12 cellular contexts compared by ENCODE assay signal in the genomic region with DNA sequence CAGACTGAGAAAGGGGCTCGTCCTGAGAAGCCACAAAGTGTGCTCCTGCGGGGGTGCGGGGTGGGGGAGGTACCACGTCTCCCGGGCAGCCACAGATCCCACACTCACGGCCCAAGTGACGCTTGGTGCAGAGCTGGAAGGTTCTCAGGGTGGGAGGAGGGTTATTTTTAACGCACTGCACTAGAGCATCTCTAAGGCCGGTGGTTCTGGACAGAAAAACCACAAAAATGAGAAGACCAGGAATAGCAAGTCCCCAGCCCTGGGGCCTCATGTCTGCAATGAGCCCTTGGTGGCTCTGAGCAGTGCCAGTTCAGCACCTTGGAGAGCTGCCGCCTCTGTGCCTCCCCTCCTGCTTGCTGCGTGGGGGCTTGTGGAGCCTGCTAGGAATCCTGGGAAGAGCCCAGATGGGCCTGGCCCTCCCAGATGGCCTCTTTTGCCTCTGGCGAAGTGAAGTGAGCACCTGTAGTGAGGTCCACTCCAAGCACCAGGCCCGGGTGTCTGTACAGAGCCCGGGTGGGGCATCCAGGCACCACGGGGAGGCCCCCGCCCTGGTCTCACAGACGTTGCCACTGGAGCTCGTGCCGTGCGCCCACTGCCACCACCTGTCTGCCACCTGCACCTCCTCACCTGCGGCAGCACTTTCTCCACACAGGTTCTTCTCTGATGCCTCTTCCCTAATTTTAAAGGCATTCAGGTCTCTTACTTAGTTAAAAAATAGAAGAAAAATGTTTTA. TPM values are rescaled to one million over a fixed set of nuclear protein-coding genes. Genes with fewer than 3 reads are reported as not detected.
DNase-seq lines count a peak whose midpoint lies in the region; TF ChIP-seq lines count a peak whose summit lies in the region.
"Had no signal": no experiment of that assay in that cellular context is flagged by ENCODE, and none has a peak within 500 bp of the region (broad histone marks: within the 10 kb centered on the region; RNA-seq: fewer than 3 reads in every experiment).

No MANE protein-coding gene starts in this region.

- H3K4me3 Mint-ChIP-seq in neural crest cell, result no peak overlapping the region

- no peaks in the 10 kb centered on the region for H3K9me3 Mint-ChIP-seq in neural crest cell

- H3K27me3 Mint-ChIP-seq in neural crest cell (ENCODE audit: low read depth), result no peaks in the 10 kb centered on the region

- TF ChIP-seq CTCF in choroid plexus epithelial cell (conservative IDR thresholded peaks at IDR 0.05; ENCODE audit: low read depth, low read length) (no peak), neural crest cell (conservative IDR thresholded peaks at IDR 0.05) (no peak)

- no peak overlapping the region for H3K4me3 ChIP-seq in choroid plexus epithelial cell (ENCODE audit: low read depth, low read length)
- H3K4me3 ChIP-seq: BLaER1 had no signal

- H3K27ac Mint-ChIP-seq in neural crest cell (ENCODE audit: unreplicated experiment), result no peak overlapping the region

- DNase-seq in activated naive CD4-positive, alpha-beta T cell treated with Interleukin-2 at 50 U/mL for 16 hours, result peak; percentile 18
- DNase-seq in activated naive CD4-positive, alpha-beta T cell treated with anti-CD3 and anti-CD28 coated beads, Interleukin-2, amount 50 U/mL, for 16 hours, result no peak
- DNase-seq in MV-4-11 (lab: John Stamatoyannopoulos, UW) (peak; percentile 73), choroid plexus epithelial cell (ENCODE audit: low read depth) (peak; percentile 20), neural crest cell (ENCODE audit: low read depth, low spot score) (peak; percentile 45), amniotic stem cell (lab: John Stamatoyannopoulos, UW) (no peak), NCI-H1105 (lab: John Stamatoyannopoulos, UW) (no peak), NCI-H1694 treated with DMSO at 0.1 percent for 48 hours (lab: John Stamatoyannopoulos, UW) (no peak)
- DNase-seq: NCI-H2227 treated with DMSO at 0.1 percent for 48 hours had no signal

- H3K4me1 Mint-ChIP-seq in neural crest cell, result no peaks in the 10 kb centered on the region

- H3K36me3 Mint-ChIP-seq in neural crest cell (ENCODE audit: low read depth), result peaks cover 50% of the 10 kb centered on the region

RNA-seq across cellular contexts. Expression of a gene that starts 48.9 kb away (rescaled TPM):
- 3.0 and 3.1 TPM in 2 replicates for total RNA-seq in neural crest cell
- total RNA-seq: lower leg skin; T-helper 2 cell treated with Interferon-gamma antibody and Interleukin-4, amounts not matched to agents 100 ng/mL and 5 ng/mL, for 36 hours had no signal

Comparison
In these comparisons a context has a peak if more than half of its experiments do, and no peak if none do; other contexts are left out.
1. DNase-seq: peak in activated naive CD4-positive, alpha-beta T cell treated with Interleukin-2 at 50 U/mL for 16 hours (single experiment), MV-4-11 (single experiment), choroid plexus epithelial cell (single experiment) and neural crest cell (single experiment); none in activated naive CD4-positive, alpha-beta T cell treated with anti-CD3 and anti-CD28 coated beads, Interleukin-2, amount 50 U/mL, for 16 hours (single experiment), amniotic stem cell (single experiment), NCI-H1105 (single experiment) and NCI-H1694 treated with DMSO at 0.1 percent for 48 hours (single experiment).